8 cellular contexts compared by ENCODE assay signal in the genomic region with DNA sequence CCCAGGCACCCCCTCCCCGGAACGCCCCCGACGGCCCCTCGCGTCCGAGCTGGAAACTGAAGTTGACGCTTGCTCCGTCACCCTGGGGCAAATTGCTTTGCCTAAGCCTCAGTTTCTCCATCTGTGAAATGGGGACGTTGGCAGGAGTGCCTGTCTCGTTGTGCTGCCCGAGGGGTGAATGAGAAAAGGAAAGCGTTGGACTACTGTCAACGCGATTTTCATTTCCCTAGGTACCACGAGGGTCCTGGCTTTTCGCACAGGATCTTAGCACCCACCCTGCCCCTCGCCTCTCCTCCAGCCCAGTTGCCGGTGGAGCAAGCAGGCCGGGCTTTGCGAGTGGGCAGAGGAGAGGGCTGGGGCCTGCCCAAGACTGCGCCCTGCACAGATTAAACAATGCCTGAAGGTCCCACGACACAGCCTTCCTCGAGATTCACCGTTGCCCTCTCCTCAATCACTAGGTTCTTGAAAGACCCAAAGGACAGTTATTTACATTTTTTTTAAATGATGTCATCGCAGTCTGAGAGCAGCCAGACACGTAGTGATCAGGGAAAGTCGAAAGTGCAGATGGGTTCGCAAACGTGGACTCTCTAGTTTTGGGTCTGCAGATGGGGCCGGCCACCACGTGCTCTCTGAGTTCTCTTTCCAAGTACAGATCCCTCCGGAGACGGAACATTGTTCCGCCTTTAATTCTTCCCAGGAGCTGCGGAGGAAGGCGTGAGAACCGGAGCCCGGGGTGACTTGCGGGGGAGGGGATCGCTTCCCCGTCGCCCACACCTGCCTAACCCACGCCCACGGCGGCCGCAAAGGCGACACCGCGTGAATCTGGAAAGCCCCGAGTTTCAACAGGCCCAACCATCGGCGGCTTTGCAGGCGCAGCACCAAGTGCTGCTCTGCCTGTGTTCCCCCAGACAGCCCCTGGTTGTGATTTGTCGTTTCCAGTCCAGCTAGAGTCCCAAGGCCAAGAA. TPM values are rescaled to one million over a fixed set of nuclear protein-coding genes. Genes with fewer than 3 reads are reported as not detected.
DNase-seq lines count a peak whose midpoint lies in the region; ATAC-seq and TF ChIP-seq lines count a peak whose summit lies in the region.

No MANE protein-coding gene starts in this region.

- DNase-seq in AG08395 (ENCODE audit: low spot score), result peak; percentile 86
- peak; percentile 88 for DNase-seq in activated CD4-positive, alpha-beta memory T cell treated with anti-CD3 and anti-CD28 coated beads, Interleukin-2, amount 10 ng/mL, durations not matched to agents 7 days and 5 days
- DNase-seq in mucosa of descending colon, result peak; percentile 66 to 91 (median 80)
- peak; percentile 87 to 89 for DNase-seq in stimulated activated CD8-positive, alpha-beta memory T cell treated with anti-CD3 and anti-CD28 coated beads, Interleukin-7, amount 100 ng/mL, for 1 hour (ENCODE audit: low read depth in 2 of 2)
- DNase-seq in DMS114 treated with DMSO at 0.1 percent for 48 hours (lab: John Stamatoyannopoulos, UW; ENCODE audit: unreplicated experiment), result no peak

- H3K36me3 Mint-ChIP-seq in activated CD4-positive, alpha-beta memory T cell treated with anti-CD3 and anti-CD28 coated beads, Interleukin-2, amount 10 ng/mL, durations not matched to agents 7 days and 5 days (ENCODE audit: low read depth), result peaks cover 16% of the 10 kb centered on the region

- intact Hi-C loops in mucosa of descending colon (cut with DNase I, micrococcal nuclease), result no loop called here

- TF ChIP-seq CTCF in mucosa of descending colon (IDR thresholded peaks at IDR 0.05), result no peak

- H3K4me3 ChIP-seq in endocrine pancreas (ENCODE audit: control insufficient read depth, insufficient read depth, low read length) (no peak overlapping the region), mucosa of descending colon (no peak overlapping the region)

- H3K27ac Mint-ChIP-seq in activated CD4-positive, alpha-beta memory T cell treated with anti-CD3 and anti-CD28 coated beads, Interleukin-2, amount 10 ng/mL, durations not matched to agents 7 days and 5 days, result peak overlapping the region; percentile 91

- H3K27me3 Mint-ChIP-seq in activated CD4-positive, alpha-beta memory T cell treated with anti-CD3 and anti-CD28 coated beads, Interleukin-2, amount 10 ng/mL, durations not matched to agents 7 days and 5 days, result no peaks in the 10 kb centered on the region

- H3K27me3 ChIP-seq in endocrine pancreas (ENCODE audit: control insufficient read depth, insufficient read depth, low read length), result no peaks in the 10 kb centered on the region

- peak; percentile 54 for ATAC-seq in GM19372 (IDR thresholded peaks at IDR 0.05; ENCODE audit: low read depth, unreplicated experiment)
- peak; percentile 56 for ATAC-seq in HG03520 (IDR thresholded peaks at IDR 0.05; ENCODE audit: unreplicated experiment)
- ATAC-seq in mucosa of descending colon, result peak; percentile 57

- POLR2A ChIA-PET in activated CD4-positive, alpha-beta memory T cell treated with anti-CD3 and anti-CD28 coated beads, Interleukin-2, amount 10 ng/mL, durations not matched to agents 7 days and 5 days (lab: Charles Lee), result interaction anchor here (0.9 to 11.2 kb wide), 8 partner anchors 12 to 81 kb away, joined by 3 to 240 read pairs (median 4); no protein-coding TSS in a partner anchor

- H3K9ac ChIP-seq in endocrine pancreas (ENCODE audit: control insufficient read depth, insufficient read depth, low read length), result peak overlapping the region; percentile 38

- CTCF ChIA-PET in activated CD4-positive, alpha-beta memory T cell treated with anti-CD3 and anti-CD28 coated beads, Interleukin-2, amount 10 ng/mL, durations not matched to agents 7 days and 5 days (lab: Charles Lee), result interaction anchor here (1.0 to 1.9 kb wide), 3 partner anchors 14 to 31 kb away, joined by 3 to 7 read pairs (median 4); no protein-coding TSS in a partner anchor

- peak overlapping the region; percentile 65 for H3K4me3 Mint-ChIP-seq in activated CD4-positive, alpha-beta memory T cell treated with anti-CD3 and anti-CD28 coated beads, Interleukin-2, amount 10 ng/mL, durations not matched to agents 7 days and 5 days

- no peaks in the 10 kb centered on the region for H3K9me3 ChIP-seq in endocrine pancreas (ENCODE audit: control insufficient read depth, low read length)
- no peaks in the 10 kb centered on the region for H3K9me3 ChIP-seq in mucosa of descending colon

- H3K9me3 Mint-ChIP-seq in activated CD4-positive, alpha-beta memory T cell treated with anti-CD3 and anti-CD28 coated beads, Interleukin-2, amount 10 ng/mL, durations not matched to agents 7 days and 5 days, result peaks cover 10% of the 10 kb centered on the region

- H3K36me3 ChIP-seq in endocrine pancreas (ENCODE audit: control insufficient read depth, insufficient read depth, low read length) (no peaks in the 10 kb centered on the region), mucosa of descending colon (ENCODE audit: low read depth) (no peaks in the 10 kb centered on the region)

- peaks cover 45% of the 10 kb centered on the region for H3K4me1 Mint-ChIP-seq in activated CD4-positive, alpha-beta memory T cell treated with anti-CD3 and anti-CD28 coated beads, Interleukin-2, amount 10 ng/mL, durations not matched to agents 7 days and 5 days

- H3K4me1 ChIP-seq in endocrine pancreas (ENCODE audit: control insufficient read depth, insufficient read depth, low read length) (no peaks in the 10 kb centered on the region), mucosa of descending colon (ENCODE audit: low read depth) (peaks cover 5% of the 10 kb centered on the region)

RNA-seq across cellular contexts. Expression of a gene that starts 54.1 kb away (rescaled TPM):
- total RNA-seq in activated CD4-positive, alpha-beta memory T cell treated with anti-CD3 and anti-CD28 coated beads, Interleukin-2, amount 10 ng/mL, durations not matched to agents 7 days and 5 days, result not detected
- total RNA-seq in mucosa of descending colon, result 10 to 100 TPM; 79.3 to 88.8 (median 80.7) TPM

Comparison
In these comparisons a context has a peak if more than half of its experiments do, and no peak if none do; other contexts are left out.
1. RNA of a gene that starts 54.1 kb away (total RNA-seq): 79.3 to 88.8 TPM in mucosa of descending colon; not detected in activated CD4-positive, alpha-beta memory T cell treated with anti-CD3 and anti-CD28 coated beads, Interleukin-2, amount 10 ng/mL, durations not matched to agents 7 days and 5 days; every median in the first group is over 10 times any median in the second.
2. Peak in every context shown above with its lines, with median percentiles within 50 percentile points of each other: ATAC-seq.